Comparison of ENCODE assay signal across 13 cellular contexts in the genomic region with DNA sequence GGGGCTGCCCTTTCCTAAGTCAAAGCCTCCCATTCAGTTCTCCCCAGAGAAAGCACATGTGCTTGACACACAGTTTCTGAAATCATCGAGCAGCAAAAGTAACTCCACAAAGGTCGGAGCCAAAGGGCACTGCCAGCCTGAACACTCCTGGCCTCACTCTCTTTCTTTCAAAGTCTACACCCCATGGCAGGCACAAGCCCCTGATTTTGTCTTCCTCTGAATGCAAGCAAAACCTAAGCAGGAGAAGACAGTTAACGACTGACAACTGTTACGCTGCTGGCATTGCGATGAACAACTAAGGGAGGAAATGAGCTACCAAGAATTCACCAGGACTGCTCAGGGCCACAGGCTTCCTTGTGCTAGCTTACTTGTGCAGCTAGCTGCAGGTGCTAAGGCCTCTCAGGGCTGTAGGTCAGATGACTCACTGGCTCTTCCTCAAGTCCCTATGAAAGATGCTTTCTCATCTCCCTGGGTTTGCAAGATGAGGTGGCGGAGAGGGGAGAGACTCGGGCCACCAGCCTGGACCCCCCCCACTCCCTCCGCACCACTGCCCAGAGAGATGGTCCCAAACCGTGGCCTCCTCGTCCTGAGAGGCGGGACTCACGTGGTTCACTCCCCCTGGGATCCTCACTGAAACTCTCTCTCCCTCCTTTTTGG.
DNase-seq lines count a peak whose midpoint lies in the region; ATAC-seq, FAIRE-seq and TF ChIP-seq lines count a peak whose summit lies in the region.
"Had no signal": no experiment of that assay in that cellular context is flagged by ENCODE, and none has a peak within 500 bp of the region (broad histone marks: within the 10 kb centered on the region; RNA-seq: fewer than 3 reads in every experiment).

No MANE protein-coding gene starts in this region.

- peak overlapping the region; percentile 12 for H3K27ac Mint-ChIP-seq in activated T-cell treated with anti-CD3 and anti-CD28 coated beads, Interleukin-2, amount 50 U/mL, for 24 hours
- H3K27ac Mint-ChIP-seq in stimulated activated naive B cell treated with anti-CD40 and anti-IgM and Interleukin-4, amounts not matched to agents 10 μg/mL and 1 μg/mL and 100 μg/mL, for 72 hours, result peak overlapping the region; percentile 14

- no peak for TF ChIP-seq CTCF in RWPE2 (IDR thresholded peaks at IDR 0.05; ENCODE audit: poor library complexity, severe bottlenecking)
- no peak for TF ChIP-seq CTCF in D721Med (IDR thresholded peaks at IDR 0.05; ENCODE audit: insufficient read depth, missing control alignments)
- TF ChIP-seq CTCF in GM10266 (IDR thresholded peaks at IDR 0.05; ENCODE audit: control insufficient read depth, insufficient read depth, low read depth, missing control alignments), result no peak

- FAIRE-seq in D721Med (lab: Jason Lieb, UNC), result no peak

- no peaks in the 10 kb centered on the region for H3K27me3 ChIP-seq in RWPE2 (ENCODE audit: insufficient read depth, poor library complexity, severe bottlenecking)
- H3K27me3 ChIP-seq: Peyer's patch, vagina had no signal

- H3K27me3 Mint-ChIP-seq in activated T-cell treated with anti-CD3 and anti-CD28 coated beads, Interleukin-2, amount 50 U/mL, for 24 hours, result peaks cover 2% of the 10 kb centered on the region
- no peaks in the 10 kb centered on the region for H3K27me3 Mint-ChIP-seq in activated T-cell treated with anti-CD3 and anti-CD28 coated beads, Interleukin-2, amount 50 U/mL, for 4 hours (ENCODE audit: low read depth)
- peaks cover 11 to 14% of the 10 kb centered on the region in 2 donors for H3K27me3 Mint-ChIP-seq in stimulated activated naive B cell treated with anti-CD40 and anti-IgM and Interleukin-4, amounts not matched to agents 10 μg/mL and 1 μg/mL and 100 μg/mL, for 72 hours

- H3K4me1 ChIP-seq in RWPE2 (ENCODE audit: insufficient read depth, poor library complexity, severe bottlenecking), result no peaks in the 10 kb centered on the region
- H3K4me1 ChIP-seq: body of pancreas, vagina had no signal

- DNase-seq in activated T-cell treated with anti-CD3 and anti-CD28 coated beads, Interleukin-2, amount 50 U/mL, for 24 hours, result peak; percentile 25
- DNase-seq in activated T-cell treated with anti-CD3 and anti-CD28 coated beads, Interleukin-2, amount 50 U/mL, for 4 hours, result no peak
- DNase-seq in RWPE2 (ENCODE audit: low spot score) (no peak), iPS-NIHi11 (ENCODE audit: low spot score) (peak; percentile 7), D721Med (ENCODE audit: insufficient read length, low spot score) (no peak), GM10266 (ENCODE audit: extremely low spot score) (no peak)
- no peak for DNase-seq in stimulated activated naive B cell treated with anti-CD40 and anti-IgM and Interleukin-4, amounts not matched to agents 10 μg/mL and 1 μg/mL and 100 μg/mL, for 72 hours
- DNase-seq: left colon, occipital lobe had no signal

- no peak for ATAC-seq in activated T-cell treated with anti-CD3 and anti-CD28 coated beads, Interleukin-2, amount 50 U/mL, for 4 hours
- ATAC-seq in RWPE2 (ENCODE audit: low read depth), result 0 out of 3 replicates have a peak, but pooled peaks have one; percentile 42
- peak; percentile 64 to 77 for ATAC-seq in stimulated activated naive B cell treated with anti-CD40 and anti-IgM and Interleukin-4, amounts not matched to agents 10 μg/mL and 1 μg/mL and 100 μg/mL, for 72 hours (replicated peaks)
- ATAC-seq in GM19023 (IDR thresholded peaks at IDR 0.05; ENCODE audit: unreplicated experiment), result no peak
- ATAC-seq: body of pancreas, left colon had no signal

- no peaks in the 10 kb centered on the region for H3K9me3 ChIP-seq in RWPE2 (ENCODE audit: severe bottlenecking)
- H3K9me3 ChIP-seq: body of pancreas, Peyer's patch, vagina had no signal

- no peaks in the 10 kb centered on the region for H3K36me3 Mint-ChIP-seq in activated T-cell treated with anti-CD3 and anti-CD28 coated beads, Interleukin-2, amount 50 U/mL, for 24 hours (ENCODE audit: low read depth)
- H3K36me3 Mint-ChIP-seq in activated T-cell treated with anti-CD3 and anti-CD28 coated beads, Interleukin-2, amount 50 U/mL, for 4 hours (ENCODE audit: insufficient read depth), result no peaks in the 10 kb centered on the region
- H3K36me3 Mint-ChIP-seq in stimulated activated naive B cell treated with anti-CD40 and anti-IgM and Interleukin-4, amounts not matched to agents 10 μg/mL and 1 μg/mL and 100 μg/mL, for 72 hours, result peaks cover 4% of the 10 kb centered on the region in 2 donors

- no peak overlapping the region for H3K4me3 ChIP-seq in RWPE2 (ENCODE audit: severe bottlenecking)
- H3K4me3 ChIP-seq: body of pancreas, Peyer's patch, vagina had no signal

- H3K27ac ChIP-seq in RWPE2 (ENCODE audit: poor library complexity, severe bottlenecking), result no peak overlapping the region
- H3K27ac ChIP-seq: body of pancreas, Peyer's patch, vagina had no signal

- no peaks in the 10 kb centered on the region for H3K36me3 ChIP-seq in RWPE2 (ENCODE audit: low read depth)
- H3K36me3 ChIP-seq: Peyer's patch, vagina had no signal

- H3K9me3 Mint-ChIP-seq in activated T-cell treated with anti-CD3 and anti-CD28 coated beads, Interleukin-2, amount 50 U/mL, for 24 hours, result no peaks in the 10 kb centered on the region
- no peaks in the 10 kb centered on the region for H3K9me3 Mint-ChIP-seq in activated T-cell treated with anti-CD3 and anti-CD28 coated beads, Interleukin-2, amount 50 U/mL, for 4 hours
- peaks cover 4% of the 10 kb centered on the region in 2 donors for H3K9me3 Mint-ChIP-seq in stimulated activated naive B cell treated with anti-CD40 and anti-IgM and Interleukin-4, amounts not matched to agents 10 μg/mL and 1 μg/mL and 100 μg/mL, for 72 hours

- peaks cover 6% of the 10 kb centered on the region for H3K4me1 Mint-ChIP-seq in activated T-cell treated with anti-CD3 and anti-CD28 coated beads, Interleukin-2, amount 50 U/mL, for 24 hours (ENCODE audit: low read depth)
- H3K4me1 Mint-ChIP-seq in activated T-cell treated with anti-CD3 and anti-CD28 coated beads, Interleukin-2, amount 50 U/mL, for 4 hours (ENCODE audit: low read depth), result peaks cover 1% of the 10 kb centered on the region
- H3K4me1 Mint-ChIP-seq in stimulated activated naive B cell treated with anti-CD40 and anti-IgM and Interleukin-4, amounts not matched to agents 10 μg/mL and 1 μg/mL and 100 μg/mL, for 72 hours, result peaks cover under 1 to 3% of the 10 kb centered on the region in 2 donors

- no peak overlapping the region for H3K4me3 Mint-ChIP-seq in activated T-cell treated with anti-CD3 and anti-CD28 coated beads, Interleukin-2, amount 50 U/mL, for 24 hours
- H3K4me3 Mint-ChIP-seq in activated T-cell treated with anti-CD3 and anti-CD28 coated beads, Interleukin-2, amount 50 U/mL, for 4 hours, result no peak overlapping the region
- H3K4me3 Mint-ChIP-seq in stimulated activated naive B cell treated with anti-CD40 and anti-IgM and Interleukin-4, amounts not matched to agents 10 μg/mL and 1 μg/mL and 100 μg/mL, for 72 hours, result no peak overlapping the region

Comparison
In these comparisons a context has a peak if more than half of its experiments do, and no peak if none do; other contexts are left out.
1. DNase-seq: peak in activated T-cell treated with anti-CD3 and anti-CD28 coated beads, Interleukin-2, amount 50 U/mL, for 24 hours (single experiment) and iPS-NIHi11 (single experiment); none in activated T-cell treated with anti-CD3 and anti-CD28 coated beads, Interleukin-2, amount 50 U/mL, for 4 hours (single experiment), RWPE2 (single experiment), stimulated activated naive B cell treated with anti-CD40 and anti-IgM and Interleukin-4, amounts not matched to agents 10 μg/mL and 1 μg/mL and 100 μg/mL, for 72 hours (single experiment), D721Med (single experiment) and GM10266 (single experiment).
2. ATAC-seq: peak in RWPE2 (single experiment) and stimulated activated naive B cell treated with anti-CD40 and anti-IgM and Interleukin-4, amounts not matched to agents 10 μg/mL and 1 μg/mL and 100 μg/mL, for 72 hours (2 of 2); none in activated T-cell treated with anti-CD3 and anti-CD28 coated beads, Interleukin-2, amount 50 U/mL, for 4 hours (0 of 2) and GM19023 (single experiment).